Comparison of ENCODE assay signal across 2 cellular contexts in genomic region chr4:53237811-53238210, GRCh38.
DNase-seq lines count a peak whose midpoint lies in the region; FAIRE-seq and TF ChIP-seq lines count a peak whose summit lies in the region.
"Not testable (repeated sequence)": the region's sequence is repeated elsewhere in the genome, so short reads cannot be mapped to it uniquely, and the experiment has no call there.

No MANE protein-coding gene starts in this region.

- not testable (repeated sequence) for TF ChIP-seq CTCF in kidney (IDR thresholded peaks at IDR 0.05; ENCODE audit: borderline replicate concordance, extremely low read depth, insufficient read depth)

- H3K4me1 ChIP-seq in kidney (ENCODE audit: control insufficient read depth in 1 of 2, insufficient read depth in 1 of 2, low read depth in 1 of 2, low read length in 2 of 2), result not testable (repeated sequence)

- DNase-seq in activated gamma-delta T cell (lab: John Stamatoyannopoulos, UW) (peak; percentile 7), kidney (peak; percentile 56)

- not testable (repeated sequence) for H3K27ac ChIP-seq in kidney (ENCODE audit: low read depth in 2 of 2, low read length in 2 of 2)

- not testable (repeated sequence) for H3K36me3 ChIP-seq in kidney (ENCODE audit: control insufficient read depth in 1 of 2, insufficient read depth in 2 of 2, low read length in 2 of 2)

- H3K4me3 ChIP-seq in kidney (ENCODE audit: low read length in 2 of 2), result not testable (repeated sequence)

- H3K9me3 ChIP-seq in kidney (ENCODE audit: control insufficient read depth in 1 of 2, low read length in 2 of 2), result not testable (repeated sequence)

- intact Hi-C loops in kidney (cut with DNase I), result not testable (repeated sequence)

- H3K9ac ChIP-seq in kidney (ENCODE audit: low read length in 2 of 2), result not testable (repeated sequence)

- not testable (repeated sequence) for FAIRE-seq in kidney (lab: Jason Lieb, UNC)
